ENCODE assay signal across 8 cellular contexts in genomic region chr1:205484985-205485967, GRCh38. TPM values are rescaled to one million over a fixed set of nuclear protein-coding genes. Genes with fewer than 3 reads are reported as not detected.
A peak's percentile ranks its signal among the peaks of the same experiment; 100 is the strongest.
DNase-seq lines count a peak whose midpoint lies in the region; ATAC-seq and TF ChIP-seq lines count a peak whose summit lies in the region.

No MANE protein-coding gene starts in this region.

- no peak for TF ChIP-seq POLR2A in heart left ventricle (IDR thresholded peaks at IDR 0.05)

- intact Hi-C loops in heart left ventricle (cut with DNase I), result loop anchor here (1.0 to 10.0 kb wide), 12 partner anchors 48 to 210 kb away; partner anchors contain the start of genes ELK4 (in 2 of the 10) and KLHDC8A (in 2 of the 10)

- H3K4me1 ChIP-seq in heart left ventricle, result peaks cover 0 to 5% (median 0%) of the 10 kb centered on the region in 12 donors

- H3K9ac ChIP-seq in SU-DHL-6 (ENCODE audit: low read length), result no peak overlapping the region

- no peak overlapping the region for H3K4me3 Mint-ChIP-seq in activated naive CD8-positive, alpha-beta T cell treated with anti-CD3 and anti-CD28 coated beads for 36 hours

- H4K20me1 ChIP-seq in SU-DHL-6 (ENCODE audit: low read depth, low read length), result no peaks in the 10 kb centered on the region

- H3K36me3 Mint-ChIP-seq in activated naive CD8-positive, alpha-beta T cell treated with anti-CD3 and anti-CD28 coated beads for 36 hours, result no peaks in the 10 kb centered on the region

- H3K27ac ChIP-seq in SU-DHL-6 (ENCODE audit: low read depth, low read length) (no peak overlapping the region), heart left ventricle (no peak overlapping the region)

- no peak overlapping the region for H3K4me2 ChIP-seq in SU-DHL-6 (ENCODE audit: low read depth, low read length, poor library complexity, severe bottlenecking)

- 29 to 45% (median 36%) methylated on average over 9 to 13 of the region's 13 CpGs for WGBS in heart left ventricle, 4 donors

- peaks cover 58% of the 10 kb centered on the region for H3K27me3 Mint-ChIP-seq in activated naive CD8-positive, alpha-beta T cell treated with anti-CD3 and anti-CD28 coated beads for 36 hours

- DNase-seq in AG09319 (ENCODE audit: extremely low read depth, low read depth), result peak; percentile 11
- DNase-seq in NCI-H1436 (lab: John Stamatoyannopoulos, UW), result peak; percentile 92
- DNase-seq in activated naive CD8-positive, alpha-beta T cell treated with anti-CD3 and anti-CD28 coated beads for 36 hours, result peak; percentile 70
- peak; percentile 42 to 73 (median 59) for DNase-seq in heart left ventricle
- peak; percentile 58 for DNase-seq in putamen (ENCODE audit: low spot score)

- TF ChIP-seq CTCF in AG09319 (IDR thresholded peaks at IDR 0.05; ENCODE audit: low read depth, low read length) (peak; percentile 93), SU-DHL-6 (IDR thresholded peaks at IDR 0.05; ENCODE audit: insufficient read depth, low read length, poor library complexity, severe bottlenecking) (peak; percentile 74), heart left ventricle (IDR thresholded peaks at IDR 0.05) (peak; percentile 93 to 99 (median 97))

- no peaks in the 10 kb centered on the region for H3F3A ChIP-seq in SU-DHL-6 (ENCODE audit: insufficient read depth)

- H3K4me1 Mint-ChIP-seq in activated naive CD8-positive, alpha-beta T cell treated with anti-CD3 and anti-CD28 coated beads for 36 hours, result peaks cover 25% of the 10 kb centered on the region

- H2AFZ ChIP-seq in SU-DHL-6 (ENCODE audit: low read depth, low read length, severe bottlenecking), result no peak overlapping the region

- no peaks in the 10 kb centered on the region for H3K9me3 Mint-ChIP-seq in activated naive CD8-positive, alpha-beta T cell treated with anti-CD3 and anti-CD28 coated beads for 36 hours

- no peak overlapping the region for H3K27ac Mint-ChIP-seq in activated naive CD8-positive, alpha-beta T cell treated with anti-CD3 and anti-CD28 coated beads for 36 hours

- H3K4me3 ChIP-seq in SU-DHL-6 (ENCODE audit: insufficient read depth, low read length, poor library complexity, severe bottlenecking) (no peak overlapping the region), heart left ventricle (no peak overlapping the region)

- H3K27me3 ChIP-seq in SU-DHL-6 (ENCODE audit: low read length) (no peaks in the 10 kb centered on the region), heart left ventricle (peaks cover 0 to 33% (median 13%) of the 10 kb centered on the region in 9 donors)

- no peaks in the 10 kb centered on the region for H3K9me3 ChIP-seq in SU-DHL-6 (ENCODE audit: insufficient read depth, low read length)
- H3K9me3 ChIP-seq in heart left ventricle, result no peaks in the 10 kb centered on the region

- no peaks in the 10 kb centered on the region for H3K79me2 ChIP-seq in SU-DHL-6 (ENCODE audit: insufficient read depth, low read length)

- ATAC-seq in GM19397 (IDR thresholded peaks at IDR 0.05; ENCODE audit: unreplicated experiment) (peak; percentile 64), heart left ventricle (peak; percentile 63 to 76 (median 73)), HG03439 (IDR thresholded peaks at IDR 0.05; ENCODE audit: unreplicated experiment) (no peak)

- no peaks in the 10 kb centered on the region for H3K36me3 ChIP-seq in SU-DHL-6 (ENCODE audit: low read length)
- no peaks in the 10 kb centered on the region for H3K36me3 ChIP-seq in heart left ventricle

- no peaks in the 10 kb centered on the region for H3K9me2 ChIP-seq in SU-DHL-6 (replicated peaks; ENCODE audit: insufficient read depth, low read length)

RNA-seq across cellular contexts. Expression of gene CDK18, which starts 19.2 kb away (rescaled TPM):
- 1 to 10 TPM; 6.2 to 6.5 TPM for total RNA-seq in activated naive CD8-positive, alpha-beta T cell treated with anti-CD3 and anti-CD28 coated beads for 36 hours
- 100 to 1,000 TPM; 106 to 198 (median 141) TPM for total RNA-seq in heart left ventricle
- 100 to 1,000 TPM in 1 of 2 donors, 10 to 100 TPM in 1; 62.5 to 147 TPM for polyA plus RNA-seq in heart left ventricle

RNA-seq across cellular contexts. Expression of gene BLACAT1, which starts 29.4 kb away (rescaled TPM):
- total RNA-seq in activated naive CD8-positive, alpha-beta T cell treated with anti-CD3 and anti-CD28 coated beads for 36 hours, result under 1 TPM; 0.12 to 0.19 TPM
- total RNA-seq in heart left ventricle, result under 1 TPM in 1 of 9 donors, not detected in 8; 0.27 TPM
- not detected for polyA plus RNA-seq in heart left ventricle

Comparison
In these comparisons a context has a peak if more than half of its experiments do, and no peak if none do; other contexts are left out.
1. DNase-seq: peak in every context shown above with its lines; median percentile 92 in NCI-H1436; 70 in activated naive CD8-positive, alpha-beta T cell treated with anti-CD3 and anti-CD28 coated beads for 36 hours; 59 in heart left ventricle; 58 in putamen; 11 in AG09319.
2. RNA of gene CDK18, which starts 19.2 kb away (total RNA-seq): 106 to 198 TPM in heart left ventricle; 6.2 to 6.5 TPM in activated naive CD8-positive, alpha-beta T cell treated with anti-CD3 and anti-CD28 coated beads for 36 hours; every median in the first group is over 10 times any median in the second.
3. Peak in every context shown above with its lines, with median percentiles within 50 percentile points of each other: CTCF ChIP-seq.